ENCODE assay signal across 15 cellular contexts in genomic region chr15:94749848-94750617, GRCh38.
DNase-seq lines count a peak whose midpoint lies in the region; ATAC-seq and TF ChIP-seq lines count a peak whose summit lies in the region.
"Had no signal": no experiment of that assay in that cellular context is flagged by ENCODE, and none has a peak within 500 bp of the region (broad histone marks: within the 10 kb centered on the region; RNA-seq: fewer than 3 reads in every experiment).

No MANE protein-coding gene starts in this region.

- H3K4me1 Mint-ChIP-seq in MCF 10A (ENCODE audit: insufficient read depth, unreplicated experiment) = peaks cover 10% of the 10 kb centered on the region

- TF ChIP-seq CTCF in mammary epithelial cell (conservative IDR thresholded peaks at IDR 0.05 in 1 of 2, IDR thresholded peaks at IDR 0.05 in 1 of 2; ENCODE audit: extremely low read depth in 1 of 2, insufficient read depth in 1 of 2, low read depth in 1 of 2, low read length in 2 of 2) = no peak
- TF ChIP-seq CTCF in MCF 10A (IDR thresholded peaks at IDR 0.05; ENCODE audit: unreplicated experiment) = no peak
- TF ChIP-seq CTCF in epithelial cell of esophagus (IDR thresholded peaks at IDR 0.05; ENCODE audit: insufficient read depth, low read depth, low read length, missing control alignments) = no peak

- 77% methylated on average over 5 of the region's 5 CpGs for WGBS in mammary epithelial cell (ENCODE audit: low coverage, missing lambda C conversion rate)

- no peak overlapping the region for H2AFZ ChIP-seq in mammary epithelial cell (ENCODE audit: low read depth, low read length)

- H3K4me1 ChIP-seq in mammary epithelial cell (ENCODE audit: insufficient read depth, low read length) = peaks cover 9% of the 10 kb centered on the region
- H3K4me1 ChIP-seq: transverse colon had no signal

- H4K20me1 ChIP-seq in mammary epithelial cell (ENCODE audit: insufficient read depth, low read length) = no peaks in the 10 kb centered on the region

- peak; percentile 5 for DNase-seq in mammary epithelial cell
- DNase-seq in MCF 10A (ENCODE audit: unreplicated experiment) = no peak
- peak; percentile 39 for DNase-seq in epithelial cell of esophagus (ENCODE audit: low read depth)
- DNase-seq in stimulated activated CD4-positive, alpha-beta T cell treated with anti-CD3 and anti-CD28 coated beads, Interleukin-2, amount 100 ng/mL, for 24 hours = no peak
- DNase-seq in midbrain (lab: John Stamatoyannopoulos, UW) = no peak
- no peak for DNase-seq in GDM1 (lab: John Stamatoyannopoulos, UW)
- DNase-seq: 8988T, Caco-2, NCI-H1930, OCI-M1, transverse colon had no signal

- no peak overlapping the region for H3K4me2 ChIP-seq in mammary epithelial cell (ENCODE audit: insufficient read depth, low read depth, low read length)

- no peaks in the 10 kb centered on the region for H3K27me3 ChIP-seq in mammary epithelial cell (ENCODE audit: insufficient read depth, low read length)
- H3K27me3 ChIP-seq: transverse colon had no signal

- ATAC-seq in HG03060 (IDR thresholded peaks at IDR 0.05; ENCODE audit: low read depth, unreplicated experiment) = peak; percentile 87

- dilution Hi-C loops in mammary epithelial cell (cut with HindIII; ENCODE audit: low sequenced_read_pairs) = no loop called here

- no peak overlapping the region for H3K4me3 ChIP-seq in mammary epithelial cell (replicated peaks in 1 of 3; ENCODE audit: insufficient read depth in 1 of 3, low read depth in 2 of 3, low read length in 3 of 3)
- H3K4me3 ChIP-seq in epithelial cell of esophagus (ENCODE audit: low read length) = no peak overlapping the region
- H3K4me3 ChIP-seq: transverse colon had no signal

- H3K36me3 ChIP-seq in mammary epithelial cell (ENCODE audit: insufficient read depth, low read length) = no peaks in the 10 kb centered on the region
- H3K36me3 ChIP-seq: transverse colon had no signal

- CTCF ChIA-PET in mammary epithelial cell (lab: Charles Lee; ENCODE audit: low non-redundant PET) = no interaction called here
- CTCF ChIA-PET in MCF 10A (lab: Yijun Ruan, JAX) = interaction anchor here (1.5 kb wide), 1 partner anchor 12 kb away, joined by 6 read pairs; no protein-coding TSS in a partner anchor

- H3K4me3 Mint-ChIP-seq in MCF 10A (ENCODE audit: unreplicated experiment) = no peak overlapping the region
- H3K4me3 Mint-ChIP-seq: T-helper 1 cell treated with Interleukin-12 subunit alpha and Interleukin-12 subunit beta and Interleukin-4 antibody, amounts not matched to agents 30 μg/mL and 1 μg/mL, for 36 hours had no signal

- no peak overlapping the region for H3K27ac Mint-ChIP-seq in MCF 10A (ENCODE audit: low read depth, unreplicated experiment)
- H3K27ac Mint-ChIP-seq: T-helper 1 cell treated with Interleukin-12 subunit alpha and Interleukin-12 subunit beta and Interleukin-4 antibody, amounts not matched to agents 30 μg/mL and 1 μg/mL, for 36 hours had no signal

- no peaks in the 10 kb centered on the region for H3K9me3 Mint-ChIP-seq in MCF 10A (ENCODE audit: unreplicated experiment)
- H3K9me3 Mint-ChIP-seq: T-helper 1 cell treated with Interleukin-12 subunit alpha and Interleukin-12 subunit beta and Interleukin-4 antibody, amounts not matched to agents 30 μg/mL and 1 μg/mL, for 36 hours had no signal

- no peaks in the 10 kb centered on the region for H3K36me3 Mint-ChIP-seq in MCF 10A (ENCODE audit: insufficient read depth, unreplicated experiment)

- H3K27ac ChIP-seq in mammary epithelial cell (ENCODE audit: insufficient read depth, low read depth, low read length) = no peak overlapping the region
- H3K27ac ChIP-seq in temporal lobe (ENCODE audit: low read depth, low read length) = peak overlapping the region; percentile 44
- H3K27ac ChIP-seq: epithelial cell of prostate, transverse colon had no signal

- no peak overlapping the region for H3K9ac ChIP-seq in mammary epithelial cell (ENCODE audit: insufficient read depth, low read length)

- no peaks in the 10 kb centered on the region for H3K79me2 ChIP-seq in mammary epithelial cell (ENCODE audit: insufficient read depth, low read length)

- no peaks in the 10 kb centered on the region for H3K9me3 ChIP-seq in mammary epithelial cell (replicated peaks; ENCODE audit: insufficient read depth, low read length)
- H3K9me3 ChIP-seq: Caco-2, transverse colon had no signal

- H3K27me3 Mint-ChIP-seq in MCF 10A (ENCODE audit: insufficient read depth, unreplicated experiment) = no peaks in the 10 kb centered on the region

- in situ Hi-C loops in mammary epithelial cell (cut with MboI; ENCODE audit: low sequenced_read_pairs in 2 of 2) = no loop called here

- intact Hi-C loops in mammary epithelial cell (cut with micrococcal nuclease) = no loop called here
- intact Hi-C loops in MCF 10A (cut with micrococcal nuclease) = no loop called here

- BruUV-seq in mammary epithelial cell (replicated peaks; lab: Mats Ljungman, UMichigan) = no TSS peak
- BruUV-seq in MCF 10A (replicated peaks; lab: Mats Ljungman, UMichigan) = no TSS peak

- POLR2A ChIA-PET in MCF 10A (lab: Yijun Ruan, JAX) = interaction anchor here (0.7 to 0.9 kb wide), 3 partner anchors 20 to 969 kb away, joined by 3 read pairs; no protein-coding TSS in a partner anchor

Comparison
In these comparisons a context has a peak if more than half of its experiments do, and no peak if none do; other contexts are left out.
1. DNase-seq: peak in mammary epithelial cell (single experiment) and epithelial cell of esophagus (single experiment); none in MCF 10A (single experiment), stimulated activated CD4-positive, alpha-beta T cell treated with anti-CD3 and anti-CD28 coated beads, Interleukin-2, amount 100 ng/mL, for 24 hours (0 of 2), midbrain (single experiment) and GDM1 (single experiment).